ENCODE assay signal across 1 cellular context in the genomic region with DNA sequence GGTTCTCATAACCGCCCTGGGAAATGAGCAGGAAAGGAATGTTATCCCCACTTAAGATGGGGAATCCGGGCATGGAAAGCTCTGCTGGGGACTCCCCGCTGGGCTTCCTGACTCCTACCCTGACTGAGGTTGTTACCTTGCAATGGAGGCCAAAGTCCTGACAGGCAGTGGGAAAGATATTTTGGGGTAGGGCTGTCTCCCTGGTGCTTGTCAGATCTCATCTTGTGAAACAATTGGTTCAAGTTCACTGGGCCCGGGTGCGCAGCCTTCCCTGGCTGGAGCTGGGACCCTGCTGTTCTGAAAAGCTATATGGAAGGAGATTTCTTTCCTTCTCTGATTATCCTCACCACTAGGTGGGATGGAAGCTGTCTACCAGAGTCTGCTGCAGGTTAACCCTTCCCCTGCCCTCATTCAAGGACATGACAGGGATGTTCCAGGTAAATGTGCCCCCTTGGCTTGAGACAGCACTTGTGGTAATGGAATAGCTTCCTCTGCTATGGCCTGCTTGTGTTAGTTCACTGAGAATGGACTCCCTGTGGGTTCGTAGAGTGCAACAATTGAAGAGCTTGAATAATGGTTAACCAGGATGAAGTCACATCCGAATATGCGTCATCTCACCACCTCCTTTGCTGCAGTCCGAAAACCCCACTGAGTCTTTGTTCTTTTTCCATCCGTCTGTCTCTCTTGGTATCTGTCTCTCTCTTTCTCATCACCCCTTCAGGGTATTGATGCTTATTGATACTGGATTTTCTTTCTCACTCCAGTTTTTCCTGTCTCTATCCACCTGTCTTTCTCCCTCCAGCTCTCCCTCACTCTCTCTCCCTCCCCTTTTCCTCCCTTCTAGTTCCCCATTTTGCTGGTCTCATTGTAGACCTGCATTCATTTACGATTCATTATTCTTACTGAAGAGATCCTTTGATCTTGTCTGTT.
TF ChIP-seq lines count a peak whose summit lies in the region.

No MANE protein-coding gene starts in this region.

TF ChIP-seq in GM12878, 131 proteins besides CTCF, POLR2A, EP300 and RAD21 (continued from another document and continues in another):
- TF ChIP-seq, protein P1, sequence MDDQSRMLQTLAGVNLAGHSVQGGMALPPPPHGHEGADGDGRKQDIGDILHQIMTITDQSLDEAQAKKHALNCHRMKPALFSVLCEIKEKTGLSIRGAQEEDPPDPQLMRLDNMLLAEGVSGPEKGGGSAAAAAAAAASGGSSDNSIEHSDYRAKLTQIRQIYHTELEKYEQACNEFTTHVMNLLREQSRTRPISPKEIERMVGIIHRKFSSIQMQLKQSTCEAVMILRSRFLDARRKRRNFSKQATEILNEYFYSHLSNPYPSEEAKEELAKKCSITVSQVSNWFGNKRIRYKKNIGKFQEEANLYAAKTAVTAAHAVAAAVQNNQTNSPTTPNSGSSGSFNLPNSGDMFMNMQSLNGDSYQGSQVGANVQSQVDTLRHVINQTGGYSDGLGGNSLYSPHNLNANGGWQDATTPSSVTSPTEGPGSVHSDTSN (IDR thresholded peaks at IDR 0.05; ENCODE audit: insufficient replicate concordance, low read depth, low read length): peak; percentile 6
- peak; percentile 99 for TF ChIP-seq ATF7 (IDR thresholded peaks at IDR 0.05; ENCODE audit: low read depth)
- TF ChIP-seq WRNIP1 (IDR thresholded peaks at IDR 0.05; ENCODE audit: borderline replicate concordance, low read depth, low read length): no peak
- TF ChIP-seq, protein P2, sequence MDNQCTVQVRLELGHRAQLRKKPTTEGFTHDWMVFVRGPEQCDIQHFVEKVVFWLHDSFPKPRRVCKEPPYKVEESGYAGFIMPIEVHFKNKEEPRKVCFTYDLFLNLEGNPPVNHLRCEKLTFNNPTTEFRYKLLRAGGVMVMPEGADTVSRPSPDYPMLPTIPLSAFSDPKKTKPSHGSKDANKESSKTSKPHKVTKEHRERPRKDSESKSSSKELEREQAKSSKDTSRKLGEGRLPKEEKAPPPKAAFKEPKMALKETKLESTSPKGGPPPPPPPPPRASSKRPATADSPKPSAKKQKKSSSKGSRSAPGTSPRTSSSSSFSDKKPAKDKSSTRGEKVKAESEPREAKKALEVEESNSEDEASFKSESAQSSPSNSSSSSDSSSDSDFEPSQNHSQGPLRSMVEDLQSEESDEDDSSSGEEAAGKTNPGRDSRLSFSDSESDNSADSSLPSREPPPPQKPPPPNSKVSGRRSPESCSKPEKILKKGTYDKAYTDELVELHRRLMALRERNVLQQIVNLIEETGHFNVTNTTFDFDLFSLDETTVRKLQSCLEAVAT (IDR thresholded peaks at IDR 0.05): peak; percentile 91
- TF ChIP-seq, protein P3, sequence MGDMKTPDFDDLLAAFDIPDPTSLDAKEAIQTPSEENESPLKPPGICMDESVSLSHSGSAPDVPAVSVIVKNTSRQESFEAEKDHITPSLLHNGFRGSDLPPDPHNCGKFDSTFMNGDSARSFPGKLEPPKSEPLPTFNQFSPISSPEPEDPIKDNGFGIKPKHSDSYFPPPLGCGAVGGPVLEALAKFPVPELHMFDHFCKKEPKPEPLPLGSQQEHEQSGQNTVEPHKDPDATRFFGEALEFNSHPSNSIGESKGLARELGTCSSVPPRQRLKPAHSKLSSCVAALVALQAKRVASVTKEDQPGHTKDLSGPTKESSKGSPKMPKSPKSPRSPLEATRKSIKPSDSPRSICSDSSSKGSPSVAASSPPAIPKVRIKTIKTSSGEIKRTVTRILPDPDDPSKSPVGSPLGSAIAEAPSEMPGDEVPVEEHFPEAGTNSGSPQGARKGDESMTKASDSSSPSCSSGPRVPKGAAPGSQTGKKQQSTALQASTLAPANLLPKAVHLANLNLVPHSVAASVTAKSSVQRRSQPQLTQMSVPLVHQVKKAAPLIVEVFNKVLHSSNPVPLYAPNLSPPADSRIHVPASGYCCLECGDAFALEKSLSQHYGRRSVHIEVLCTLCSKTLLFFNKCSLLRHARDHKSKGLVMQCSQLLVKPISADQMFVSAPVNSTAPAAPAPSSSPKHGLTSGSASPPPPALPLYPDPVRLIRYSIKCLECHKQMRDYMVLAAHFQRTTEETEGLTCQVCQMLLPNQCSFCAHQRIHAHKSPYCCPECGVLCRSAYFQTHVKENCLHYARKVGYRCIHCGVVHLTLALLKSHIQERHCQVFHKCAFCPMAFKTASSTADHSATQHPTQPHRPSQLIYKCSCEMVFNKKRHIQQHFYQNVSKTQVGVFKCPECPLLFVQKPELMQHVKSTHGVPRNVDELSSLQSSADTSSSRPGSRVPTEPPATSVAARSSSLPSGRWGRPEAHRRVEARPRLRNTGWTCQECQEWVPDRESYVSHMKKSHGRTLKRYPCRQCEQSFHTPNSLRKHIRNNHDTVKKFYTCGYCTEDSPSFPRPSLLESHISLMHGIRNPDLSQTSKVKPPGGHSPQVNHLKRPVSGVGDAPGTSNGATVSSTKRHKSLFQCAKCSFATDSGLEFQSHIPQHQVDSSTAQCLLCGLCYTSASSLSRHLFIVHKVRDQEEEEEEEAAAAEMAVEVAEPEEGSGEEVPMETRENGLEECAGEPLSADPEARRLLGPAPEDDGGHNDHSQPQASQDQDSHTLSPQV (IDR thresholded peaks at IDR 0.05): peak; percentile 67; the same call in 1 of the 2 replicates
- peak; percentile 63 for TF ChIP-seq YY1 (IDR thresholded peaks at IDR 0.05; ENCODE audit: low read depth, low read length)
- no peak for TF ChIP-seq KDM1A (IDR thresholded peaks at IDR 0.05; ENCODE audit: borderline replicate concordance)
- TF ChIP-seq, protein P4, sequence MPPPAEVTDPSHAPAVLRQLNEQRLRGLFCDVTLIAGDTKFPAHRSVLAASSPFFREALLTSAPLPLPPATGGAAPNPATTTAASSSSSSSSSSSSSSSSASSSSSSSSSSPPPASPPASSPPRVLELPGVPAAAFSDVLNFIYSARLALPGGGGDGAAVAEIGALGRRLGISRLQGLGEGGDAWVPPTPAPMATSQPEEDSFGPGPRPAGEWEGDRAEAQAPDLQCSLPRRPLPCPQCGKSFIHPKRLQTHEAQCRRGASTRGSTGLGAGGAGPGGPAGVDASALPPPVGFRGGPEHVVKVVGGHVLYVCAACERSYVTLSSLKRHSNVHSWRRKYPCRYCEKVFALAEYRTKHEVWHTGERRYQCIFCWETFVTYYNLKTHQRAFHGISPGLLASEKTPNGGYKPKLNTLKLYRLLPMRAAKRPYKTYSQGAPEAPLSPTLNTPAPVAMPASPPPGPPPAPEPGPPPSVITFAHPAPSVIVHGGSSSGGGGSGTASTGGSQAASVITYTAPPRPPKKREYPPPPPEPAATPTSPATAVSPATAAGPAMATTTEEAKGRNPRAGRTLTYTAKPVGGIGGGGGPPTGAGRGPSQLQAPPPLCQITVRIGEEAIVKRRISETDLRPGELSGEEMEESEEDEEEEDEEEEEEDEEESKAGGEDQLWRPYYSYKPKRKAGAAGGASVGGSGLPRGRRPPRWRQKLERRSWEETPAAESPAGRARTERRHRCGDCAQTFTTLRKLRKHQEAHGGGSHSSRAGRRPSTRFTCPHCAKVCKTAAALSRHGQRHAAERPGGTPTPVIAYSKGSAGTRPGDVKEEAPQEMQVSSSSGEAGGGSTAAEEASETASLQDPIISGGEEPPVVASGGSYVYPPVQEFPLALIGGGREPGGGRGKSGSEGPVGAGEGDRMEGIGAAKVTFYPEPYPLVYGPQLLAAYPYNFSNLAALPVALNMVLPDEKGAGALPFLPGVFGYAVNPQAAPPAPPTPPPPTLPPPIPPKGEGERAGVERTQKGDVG (CRISPR knock-in tag; IDR thresholded peaks at IDR 0.05): 0 out of 2 replicates have a peak, but pooled peaks have one; percentile 24
- peak; percentile 41; the same call in 1 of the 2 replicates for TF ChIP-seq FOXM1 (IDR thresholded peaks at IDR 0.05; ENCODE audit: low read depth, low read length)
- TF ChIP-seq EGR1 (IDR thresholded peaks at IDR 0.05; ENCODE audit: borderline replicate concordance in 1 of 2, low read depth in 2 of 2, low read length in 2 of 2): no peak
- TF ChIP-seq MYC (IDR thresholded peaks at IDR 0.05; ENCODE audit: insufficient read depth, insufficient read length, insufficient replicate concordance, low read length, severe bottlenecking): no peak
- TF ChIP-seq BACH1 (IDR thresholded peaks at IDR 0.05; ENCODE audit: borderline replicate concordance): peak; percentile 22; the same call in 1 of the 2 replicates
- no peak for TF ChIP-seq ASH2L (IDR thresholded peaks at IDR 0.05; ENCODE audit: borderline replicate concordance, low read depth)
- TF ChIP-seq JUND (IDR thresholded peaks at IDR 0.05; ENCODE audit: low read depth, low read length): peak; percentile 84; the same call in 1 of the 2 replicates
- TF ChIP-seq SMARCA5 (IDR thresholded peaks at IDR 0.05): no peak
- TF ChIP-seq SMC3 (IDR thresholded peaks at IDR 0.05; ENCODE audit: borderline replicate concordance, low read length): no peak
- peak; percentile 91 for TF ChIP-seq DPF2 (IDR thresholded peaks at IDR 0.05)
- peak; percentile 91 for TF ChIP-seq JUNB (IDR thresholded peaks at IDR 0.05)
- TF ChIP-seq PAX5 (IDR thresholded peaks at IDR 0.05; ENCODE audit: borderline replicate concordance, low read depth, low read length): peak; percentile 68; the same call in 1 of the 2 replicates
- TF ChIP-seq, protein P5, sequence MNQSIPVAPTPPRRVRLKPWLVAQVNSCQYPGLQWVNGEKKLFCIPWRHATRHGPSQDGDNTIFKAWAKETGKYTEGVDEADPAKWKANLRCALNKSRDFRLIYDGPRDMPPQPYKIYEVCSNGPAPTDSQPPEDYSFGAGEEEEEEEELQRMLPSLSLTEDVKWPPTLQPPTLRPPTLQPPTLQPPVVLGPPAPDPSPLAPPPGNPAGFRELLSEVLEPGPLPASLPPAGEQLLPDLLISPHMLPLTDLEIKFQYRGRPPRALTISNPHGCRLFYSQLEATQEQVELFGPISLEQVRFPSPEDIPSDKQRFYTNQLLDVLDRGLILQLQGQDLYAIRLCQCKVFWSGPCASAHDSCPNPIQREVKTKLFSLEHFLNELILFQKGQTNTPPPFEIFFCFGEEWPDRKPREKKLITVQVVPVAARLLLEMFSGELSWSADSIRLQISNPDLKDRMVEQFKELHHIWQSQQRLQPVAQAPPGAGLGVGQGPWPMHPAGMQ (IDR thresholded peaks at IDR 0.05; ENCODE audit: borderline replicate concordance): no peak
- TF ChIP-seq, protein P6, sequence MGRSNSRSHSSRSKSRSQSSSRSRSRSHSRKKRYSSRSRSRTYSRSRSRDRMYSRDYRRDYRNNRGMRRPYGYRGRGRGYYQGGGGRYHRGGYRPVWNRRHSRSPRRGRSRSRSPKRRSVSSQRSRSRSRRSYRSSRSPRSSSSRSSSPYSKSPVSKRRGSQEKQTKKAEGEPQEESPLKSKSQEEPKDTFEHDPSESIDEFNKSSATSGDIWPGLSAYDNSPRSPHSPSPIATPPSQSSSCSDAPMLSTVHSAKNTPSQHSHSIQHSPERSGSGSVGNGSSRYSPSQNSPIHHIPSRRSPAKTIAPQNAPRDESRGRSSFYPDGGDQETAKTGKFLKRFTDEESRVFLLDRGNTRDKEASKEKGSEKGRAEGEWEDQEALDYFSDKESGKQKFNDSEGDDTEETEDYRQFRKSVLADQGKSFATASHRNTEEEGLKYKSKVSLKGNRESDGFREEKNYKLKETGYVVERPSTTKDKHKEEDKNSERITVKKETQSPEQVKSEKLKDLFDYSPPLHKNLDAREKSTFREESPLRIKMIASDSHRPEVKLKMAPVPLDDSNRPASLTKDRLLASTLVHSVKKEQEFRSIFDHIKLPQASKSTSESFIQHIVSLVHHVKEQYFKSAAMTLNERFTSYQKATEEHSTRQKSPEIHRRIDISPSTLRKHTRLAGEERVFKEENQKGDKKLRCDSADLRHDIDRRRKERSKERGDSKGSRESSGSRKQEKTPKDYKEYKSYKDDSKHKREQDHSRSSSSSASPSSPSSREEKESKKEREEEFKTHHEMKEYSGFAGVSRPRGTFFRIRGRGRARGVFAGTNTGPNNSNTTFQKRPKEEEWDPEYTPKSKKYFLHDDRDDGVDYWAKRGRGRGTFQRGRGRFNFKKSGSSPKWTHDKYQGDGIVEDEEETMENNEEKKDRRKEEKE (IDR thresholded peaks at IDR 0.05): no peak
- TF ChIP-seq STAT3 (IDR thresholded peaks at IDR 0.05; ENCODE audit: low read depth, low read length): no peak
- peak; percentile 49; the same call in 1 of the 2 replicates for TF ChIP-seq NR2F1 (conservative IDR thresholded peaks at IDR 0.05)
- no peak for TF ChIP-seq SUZ12 (IDR thresholded peaks at IDR 0.05; ENCODE audit: unreplicated experiment)
- peak; percentile 68 for TF ChIP-seq IKZF1 (conservative IDR thresholded peaks at IDR 0.05)
- TF ChIP-seq POLR2AphosphoS5 (IDR thresholded peaks at IDR 0.05; ENCODE audit: low read length): no peak
- TF ChIP-seq ETV6 (conservative IDR thresholded peaks at IDR 0.05 in 1 of 2, IDR thresholded peaks at IDR 0.05 in 1 of 2; ENCODE audit: borderline replicate concordance in 1 of 2, low read depth in 1 of 2): 0 out of 4 replicates have a peak, but pooled peaks of 1 of the 2 experiments have one; percentile 27
- peak; percentile 91 for TF ChIP-seq IRF4 (IDR thresholded peaks at IDR 0.05; ENCODE audit: low read depth, low read length)
- TF ChIP-seq CHD2 (IDR thresholded peaks at IDR 0.05; ENCODE audit: borderline replicate concordance, low read depth, low read length): peak; percentile 63
- peak; percentile 78 for TF ChIP-seq SMAD1 (IDR thresholded peaks at IDR 0.05; ENCODE audit: low read depth, partially characterized antibody)
- TF ChIP-seq CBX3 (IDR thresholded peaks at IDR 0.05; ENCODE audit: borderline replicate concordance, low read depth): no peak
- no peak for TF ChIP-seq POLR2AphosphoS2 (IDR thresholded peaks at IDR 0.05; ENCODE audit: low read depth, low read length)
- TF ChIP-seq KLF5 (IDR thresholded peaks at IDR 0.05; ENCODE audit: partially characterized antibody): peak; percentile 29
- peak; percentile 80 for TF ChIP-seq CREB1 (IDR thresholded peaks at IDR 0.05; ENCODE audit: low read depth)
- TF ChIP-seq CBX5 (IDR thresholded peaks at IDR 0.05; ENCODE audit: low read depth): no peak
- TF ChIP-seq, protein P7, sequence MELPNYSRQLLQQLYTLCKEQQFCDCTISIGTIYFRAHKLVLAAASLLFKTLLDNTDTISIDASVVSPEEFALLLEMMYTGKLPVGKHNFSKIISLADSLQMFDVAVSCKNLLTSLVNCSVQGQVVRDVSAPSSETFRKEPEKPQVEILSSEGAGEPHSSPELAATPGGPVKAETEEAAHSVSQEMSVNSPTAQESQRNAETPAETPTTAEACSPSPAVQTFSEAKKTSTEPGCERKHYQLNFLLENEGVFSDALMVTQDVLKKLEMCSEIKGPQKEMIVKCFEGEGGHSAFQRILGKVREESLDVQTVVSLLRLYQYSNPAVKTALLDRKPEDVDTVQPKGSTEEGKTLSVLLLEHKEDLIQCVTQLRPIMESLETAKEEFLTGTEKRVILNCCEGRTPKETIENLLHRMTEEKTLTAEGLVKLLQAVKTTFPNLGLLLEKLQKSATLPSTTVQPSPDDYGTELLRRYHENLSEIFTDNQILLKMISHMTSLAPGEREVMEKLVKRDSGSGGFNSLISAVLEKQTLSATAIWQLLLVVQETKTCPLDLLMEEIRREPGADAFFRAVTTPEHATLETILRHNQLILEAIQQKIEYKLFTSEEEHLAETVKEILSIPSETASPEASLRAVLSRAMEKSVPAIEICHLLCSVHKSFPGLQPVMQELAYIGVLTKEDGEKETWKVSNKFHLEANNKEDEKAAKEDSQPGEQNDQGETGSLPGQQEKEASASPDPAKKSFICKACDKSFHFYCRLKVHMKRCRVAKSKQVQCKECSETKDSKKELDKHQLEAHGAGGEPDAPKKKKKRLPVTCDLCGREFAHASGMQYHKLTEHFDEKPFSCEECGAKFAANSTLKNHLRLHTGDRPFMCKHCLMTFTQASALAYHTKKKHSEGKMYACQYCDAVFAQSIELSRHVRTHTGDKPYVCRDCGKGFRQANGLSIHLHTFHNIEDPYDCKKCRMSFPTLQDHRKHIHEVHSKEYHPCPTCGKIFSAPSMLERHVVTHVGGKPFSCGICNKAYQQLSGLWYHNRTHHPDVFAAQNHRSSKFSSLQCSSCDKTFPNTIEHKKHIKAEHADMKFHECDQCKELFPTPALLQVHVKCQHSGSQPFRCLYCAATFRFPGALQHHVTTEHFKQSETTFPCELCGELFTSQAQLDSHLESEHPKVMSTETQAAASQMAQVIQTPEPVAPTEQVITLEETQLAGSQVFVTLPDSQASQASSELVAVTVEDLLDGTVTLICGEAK (IDR thresholded peaks at IDR 0.05; ENCODE audit: borderline replicate concordance): no peak
